16 cellular contexts compared by ENCODE assay signal in the genomic region with DNA sequence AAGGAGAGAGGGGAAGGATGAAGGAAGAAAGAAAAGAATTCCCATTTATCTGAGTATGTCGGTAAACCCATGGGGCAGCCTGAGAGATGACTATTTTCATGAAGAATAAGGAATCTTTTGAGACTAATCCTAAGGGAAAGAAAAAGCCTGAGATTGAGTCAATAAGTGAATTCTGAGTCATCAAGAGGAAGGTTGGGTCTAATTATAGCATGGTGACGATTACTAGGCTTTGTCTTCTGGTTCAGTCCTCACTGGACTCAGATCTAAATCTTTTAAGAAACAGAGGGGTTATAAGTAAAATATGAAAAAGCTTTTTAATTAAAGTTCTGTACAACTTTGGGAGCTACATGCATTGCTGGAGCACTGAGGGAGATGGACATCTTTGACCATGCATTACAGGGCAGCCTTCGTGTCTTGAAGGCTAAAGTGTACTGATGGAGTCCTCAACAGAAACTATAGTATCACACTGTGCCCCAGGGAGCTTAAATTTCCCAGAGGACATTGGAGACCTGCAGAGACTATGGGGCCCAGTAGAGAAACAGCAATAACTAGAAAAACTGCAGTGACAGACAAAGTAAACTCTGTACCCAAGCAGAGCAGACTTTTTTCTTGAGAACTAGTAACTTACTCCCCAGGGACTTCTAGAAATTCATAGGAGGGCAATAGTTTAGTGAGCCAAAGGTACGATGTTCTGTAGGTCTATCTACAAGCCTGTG.
DNase-seq lines count a peak whose midpoint lies in the region; ATAC-seq and TF ChIP-seq lines count a peak whose summit lies in the region.
"Had no signal": no experiment of that assay in that cellular context is flagged by ENCODE, and none has a peak within 500 bp of the region (broad histone marks: within the 10 kb centered on the region; RNA-seq: fewer than 3 reads in every experiment).

No MANE protein-coding gene starts in this region.

- peak; percentile 26 for DNase-seq in astrocyte of the spinal cord (ENCODE audit: low read depth, low spot score)
- peak; percentile 22 for DNase-seq in osteoblast (ENCODE audit: insufficient read length, low spot score, missing footprints)
- no peak for DNase-seq in CD4-positive, alpha-beta T cell
- no peak for DNase-seq in progenitor cell of endocrine pancreas (ENCODE audit: low spot score, unreplicated experiment)
- no peak for DNase-seq in natural killer cell treated with Interleukin-12 subunit alpha and Interleukin-12 subunit beta and Interleukin-15 and Interleukin-18, amount 100 ng/mL, for 72 hours (ENCODE audit: low spot score)
- DNase-seq in NCI-H1694 (lab: John Stamatoyannopoulos, UW): no peak
- DNase-seq: AML-193; naive thymus-derived CD4-positive, alpha-beta T cell; NCI-H1092 treated with DMSO at 0.1 percent for 48 hours; NCI-H774; T-helper 2 cell had no signal

- no peaks in the 10 kb centered on the region for H4K20me1 ChIP-seq in osteoblast (ENCODE audit: insufficient read depth, low read length)

- no peaks in the 10 kb centered on the region for H3K36me3 ChIP-seq in osteoblast (ENCODE audit: insufficient read depth, low read length)
- H3K36me3 ChIP-seq: prostate gland had no signal

- no peaks in the 10 kb centered on the region for H3K79me2 ChIP-seq in osteoblast (ENCODE audit: insufficient read depth, low read length)

- ATAC-seq in GM19463 (IDR thresholded peaks at IDR 0.05; ENCODE audit: unreplicated experiment): peak; percentile 67
- peak; percentile 56 for ATAC-seq in HG03442 (IDR thresholded peaks at IDR 0.05; ENCODE audit: unreplicated experiment)
- ATAC-seq in CD4-positive, alpha-beta T cell (ENCODE audit: poor library complexity): no peak
- no peak for ATAC-seq in natural killer cell treated with Interleukin-12 subunit alpha and Interleukin-12 subunit beta and Interleukin-15 and Interleukin-18, amount 100 ng/mL, for 72 hours
- ATAC-seq: naive thymus-derived CD4-positive, alpha-beta T cell had no signal

- H3K27ac ChIP-seq in osteoblast (ENCODE audit: low read depth, low read length): no peak overlapping the region
- H3K27ac ChIP-seq in CD4-positive, alpha-beta T cell (ENCODE audit: low read depth, low read length): no peak overlapping the region
- H3K27ac ChIP-seq: prostate gland had no signal

- no peak overlapping the region for H2AFZ ChIP-seq in osteoblast (ENCODE audit: low read length)

- CTCF ChIA-PET in CD4-positive, alpha-beta T cell (lab: Charles Lee): no interaction called here

- no peaks in the 10 kb centered on the region for H3K4me1 Mint-ChIP-seq in CD4-positive, alpha-beta T cell (ENCODE audit: low read depth)
- H3K4me1 Mint-ChIP-seq in progenitor cell of endocrine pancreas (ENCODE audit: low read depth): no peaks in the 10 kb centered on the region
- no peaks in the 10 kb centered on the region for H3K4me1 Mint-ChIP-seq in natural killer cell treated with Interleukin-12 subunit alpha and Interleukin-12 subunit beta and Interleukin-15 and Interleukin-18, amount 100 ng/mL, for 72 hours (ENCODE audit: low read depth in 2 of 2)
- H3K4me1 Mint-ChIP-seq: IgD-negative memory B cell; naive thymus-derived CD4-positive, alpha-beta T cell had no signal

- POLR2A ChIA-PET in CD4-positive, alpha-beta T cell (lab: Charles Lee): no interaction called here

- no peak overlapping the region for H3K4me2 ChIP-seq in osteoblast (ENCODE audit: insufficient read depth, low read length)

- H3K4me3 ChIP-seq in astrocyte of the spinal cord (ENCODE audit: low read depth, low read length): no peak overlapping the region
- no peak overlapping the region for H3K4me3 ChIP-seq in osteoblast (ENCODE audit: insufficient read depth, low read length)
- H3K4me3 ChIP-seq: prostate gland had no signal

- no peaks in the 10 kb centered on the region for H3K27me3 ChIP-seq in osteoblast (ENCODE audit: insufficient read depth, low read length)
- no peaks in the 10 kb centered on the region for H3K27me3 ChIP-seq in CD4-positive, alpha-beta T cell (ENCODE audit: control insufficient read depth, insufficient read depth, low read length)

- no peak overlapping the region for H3K4me3 Mint-ChIP-seq in CD4-positive, alpha-beta T cell
- no peak overlapping the region for H3K4me3 Mint-ChIP-seq in progenitor cell of endocrine pancreas (ENCODE audit: low read depth)
- no peak overlapping the region for H3K4me3 Mint-ChIP-seq in natural killer cell treated with Interleukin-12 subunit alpha and Interleukin-12 subunit beta and Interleukin-15 and Interleukin-18, amount 100 ng/mL, for 72 hours
- H3K4me3 Mint-ChIP-seq: dendritic cell treated with granulocyte-macrophage colony-stimulating factor and Interleukin-4, amounts not matched to agents 40 ng/mL and 50 ng/mL, for 4 days; IgD-negative memory B cell; naive thymus-derived CD4-positive, alpha-beta T cell had no signal

- H3K9me3 ChIP-seq in osteoblast (ENCODE audit: low read depth, low read length): peaks cover 2% of the 10 kb centered on the region
- H3K9me3 ChIP-seq in CD4-positive, alpha-beta T cell (ENCODE audit: control insufficient read depth, low read length): no peaks in the 10 kb centered on the region
- H3K9me3 ChIP-seq: prostate gland had no signal

- TF ChIP-seq CTCF in astrocyte of the spinal cord (IDR thresholded peaks at IDR 0.05; ENCODE audit: low read depth, low read length) (no peak), osteoblast (IDR thresholded peaks at IDR 0.05; ENCODE audit: extremely low read depth, low read depth, low read length) (no peak), progenitor cell of endocrine pancreas (IDR thresholded peaks at IDR 0.05; ENCODE audit: unreplicated experiment) (no peak)
- TF ChIP-seq CTCF in CD4-positive, alpha-beta T cell (IDR thresholded peaks at IDR 0.05): no peak

- H3K36me3 Mint-ChIP-seq in CD4-positive, alpha-beta T cell (ENCODE audit: low read depth): no peaks in the 10 kb centered on the region
- H3K36me3 Mint-ChIP-seq in progenitor cell of endocrine pancreas (ENCODE audit: insufficient read depth): no peaks in the 10 kb centered on the region
- no peaks in the 10 kb centered on the region for H3K36me3 Mint-ChIP-seq in natural killer cell treated with Interleukin-12 subunit alpha and Interleukin-12 subunit beta and Interleukin-15 and Interleukin-18, amount 100 ng/mL, for 72 hours
- H3K36me3 Mint-ChIP-seq: IgD-negative memory B cell; naive thymus-derived CD4-positive, alpha-beta T cell had no signal

- peaks cover 2% of the 10 kb centered on the region for H3K9me3 Mint-ChIP-seq in CD4-positive, alpha-beta T cell
- no peaks in the 10 kb centered on the region for H3K9me3 Mint-ChIP-seq in progenitor cell of endocrine pancreas (ENCODE audit: low read depth)
- H3K9me3 Mint-ChIP-seq in natural killer cell treated with Interleukin-12 subunit alpha and Interleukin-12 subunit beta and Interleukin-15 and Interleukin-18, amount 100 ng/mL, for 72 hours: peaks cover 11% of the 10 kb centered on the region
- H3K9me3 Mint-ChIP-seq: dendritic cell treated with granulocyte-macrophage colony-stimulating factor and Interleukin-4, amounts not matched to agents 40 ng/mL and 50 ng/mL, for 4 days; IgD-negative memory B cell had no signal

- no peak overlapping the region for H3K27ac Mint-ChIP-seq in CD4-positive, alpha-beta T cell
- H3K27ac Mint-ChIP-seq in progenitor cell of endocrine pancreas: no peak overlapping the region
- no peak overlapping the region for H3K27ac Mint-ChIP-seq in natural killer cell treated with Interleukin-12 subunit alpha and Interleukin-12 subunit beta and Interleukin-15 and Interleukin-18, amount 100 ng/mL, for 72 hours
- H3K27ac Mint-ChIP-seq: dendritic cell treated with granulocyte-macrophage colony-stimulating factor and Interleukin-4, amounts not matched to agents 40 ng/mL and 50 ng/mL, for 4 days; IgD-negative memory B cell; naive thymus-derived CD4-positive, alpha-beta T cell had no signal

- no peaks in the 10 kb centered on the region for H3K4me1 ChIP-seq in osteoblast (ENCODE audit: insufficient read depth, low read length)
- H3K4me1 ChIP-seq: prostate gland had no signal

- in situ Hi-C loops in astrocyte of the spinal cord (cut with HindIII; ENCODE audit: low sequenced_read_pairs): no loop called here

- H3K27me3 Mint-ChIP-seq in CD4-positive, alpha-beta T cell: no peaks in the 10 kb centered on the region
- H3K27me3 Mint-ChIP-seq in progenitor cell of endocrine pancreas: peaks cover 4% of the 10 kb centered on the region
- no peaks in the 10 kb centered on the region for H3K27me3 Mint-ChIP-seq in natural killer cell treated with Interleukin-12 subunit alpha and Interleukin-12 subunit beta and Interleukin-15 and Interleukin-18, amount 100 ng/mL, for 72 hours
- H3K27me3 Mint-ChIP-seq: dendritic cell treated with granulocyte-macrophage colony-stimulating factor and Interleukin-4, amounts not matched to agents 40 ng/mL and 50 ng/mL, for 4 days; naive thymus-derived CD4-positive, alpha-beta T cell had no signal

- intact Hi-C loops in CD4-positive, alpha-beta T cell (cut with DNase I, micrococcal nuclease): no loop called here

Comparison
In these comparisons a context has a peak if more than half of its experiments do, and no peak if none do; other contexts are left out.
1. ATAC-seq: peak in GM19463 (single experiment) and HG03442 (single experiment); none in CD4-positive, alpha-beta T cell (single experiment) and natural killer cell treated with Interleukin-12 subunit alpha and Interleukin-12 subunit beta and Interleukin-15 and Interleukin-18, amount 100 ng/mL, for 72 hours (0 of 2).
2. DNase-seq: peak in astrocyte of the spinal cord (single experiment) and osteoblast (single experiment); none in CD4-positive, alpha-beta T cell (0 of 10), progenitor cell of endocrine pancreas (single experiment), natural killer cell treated with Interleukin-12 subunit alpha and Interleukin-12 subunit beta and Interleukin-15 and Interleukin-18, amount 100 ng/mL, for 72 hours (single experiment) and NCI-H1694 (single experiment).